ENCODE assay signal across 16 cellular contexts in the genomic region with DNA sequence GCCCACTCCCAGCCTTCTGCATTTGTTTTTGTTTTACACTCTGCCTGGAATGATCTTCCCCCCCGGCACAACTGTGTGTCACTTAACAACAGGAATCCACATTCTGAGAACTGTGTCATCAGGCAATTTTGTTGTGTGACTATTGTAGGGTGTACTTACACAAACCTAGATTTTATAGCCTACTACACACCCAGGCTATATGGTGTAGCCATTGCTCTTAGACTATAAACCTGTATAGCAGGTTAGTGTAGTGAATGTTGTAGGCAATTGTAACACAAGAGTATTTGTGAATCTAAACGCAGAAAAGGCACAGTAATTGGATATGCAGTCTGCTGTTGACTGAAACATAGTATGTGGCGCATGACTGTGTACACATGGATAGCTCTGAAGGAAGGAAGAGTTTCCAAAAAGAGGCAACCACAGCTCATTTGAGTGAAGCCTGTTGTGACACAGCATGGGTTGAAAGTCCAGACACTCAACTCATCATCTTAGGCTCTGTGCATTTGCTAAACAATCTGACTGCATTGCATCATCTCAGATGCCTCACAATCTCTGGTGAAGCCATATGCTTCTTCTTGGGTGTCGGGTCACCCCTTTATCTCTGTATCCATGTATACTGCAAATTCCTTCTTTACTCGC.
DNase-seq lines count a peak whose midpoint lies in the region; ATAC-seq, FAIRE-seq and TF ChIP-seq lines count a peak whose summit lies in the region.
"Had no signal": no experiment of that assay in that cellular context is flagged by ENCODE, and none has a peak within 500 bp of the region (broad histone marks: within the 10 kb centered on the region; RNA-seq: fewer than 3 reads in every experiment).

No MANE protein-coding gene starts in this region.

- TF ChIP-seq CTCF in fibroblast of villous mesenchyme (IDR thresholded peaks at IDR 0.05; ENCODE audit: insufficient read depth, low read depth, low read length), result no peak
- TF ChIP-seq CTCF in pancreas (IDR thresholded peaks at IDR 0.05), result no peak

- intact Hi-C loops in pancreas (cut with DNase I), result no loop called here

- no peak overlapping the region for H3K27ac ChIP-seq in pancreas
- H3K27ac ChIP-seq: epithelial cell of prostate, neural progenitor cell, Peyer's patch had no signal

- H3K4me1 Mint-ChIP-seq in activated naive CD8-positive, alpha-beta T cell treated with anti-CD3 and anti-CD28 coated beads, Interleukin-2, amount 50 U/mL, for 24 hours, result no peaks in the 10 kb centered on the region
- H3K4me1 Mint-ChIP-seq: activated naive CD4-positive, alpha-beta T cell treated with anti-CD3 and anti-CD28 coated beads, Interleukin-2, amount 10 ng/mL, durations not matched to agents 7 days and 5 days; T-cell had no signal

- H3K36me3 ChIP-seq in pancreas, result no peaks in the 10 kb centered on the region
- H3K36me3 ChIP-seq: neural progenitor cell, Peyer's patch had no signal

- H3K4me3 Mint-ChIP-seq in activated naive CD8-positive, alpha-beta T cell treated with anti-CD3 and anti-CD28 coated beads, Interleukin-2, amount 50 U/mL, for 24 hours, result no peak overlapping the region
- H3K4me3 Mint-ChIP-seq: activated naive CD4-positive, alpha-beta T cell treated with anti-CD3 and anti-CD28 coated beads, Interleukin-2, amount 10 ng/mL, durations not matched to agents 7 days and 5 days; neural progenitor cell; stimulated activated naive CD8-positive, alpha-beta T cell treated with anti-CD3 and anti-CD28 coated beads, Interleukin-15, Interleukin-2, amounts not matched to agents 100 ng/mL and 50 ng/mL, for 24 hours; T-cell had no signal

- H3K27me3 Mint-ChIP-seq in activated naive CD8-positive, alpha-beta T cell treated with anti-CD3 and anti-CD28 coated beads, Interleukin-2, amount 50 U/mL, for 24 hours, result no peaks in the 10 kb centered on the region
- H3K27me3 Mint-ChIP-seq: activated naive CD4-positive, alpha-beta T cell treated with anti-CD3 and anti-CD28 coated beads, Interleukin-2, amount 10 ng/mL, durations not matched to agents 7 days and 5 days; stimulated activated naive CD8-positive, alpha-beta T cell treated with anti-CD3 and anti-CD28 coated beads, Interleukin-15, Interleukin-2, amounts not matched to agents 100 ng/mL and 50 ng/mL, for 24 hours; T-cell had no signal

- H3K9me3 ChIP-seq in pancreas, result no peaks in the 10 kb centered on the region
- H3K9me3 ChIP-seq: Peyer's patch had no signal

- DNase-seq in EL, result peak; percentile 32
- DNase-seq in NCI-H510A (lab: John Stamatoyannopoulos, UW), result peak; percentile 64
- peak; percentile 92 for DNase-seq in fibroblast of villous mesenchyme (ENCODE audit: low read depth)
- DNase-seq in skeletal muscle cell (ENCODE audit: low read depth), result peak; percentile 55
- no peak for DNase-seq in pancreas
- no peak for DNase-seq in activated naive CD8-positive, alpha-beta T cell treated with anti-CD3 and anti-CD28 coated beads, Interleukin-2, amount 50 U/mL, for 24 hours
- DNase-seq in D341Med (ENCODE audit: low spot score), result no peak
- DNase-seq: activated CD4-positive, CD25-positive, alpha-beta regulatory T cell treated with anti-CD3 and anti-CD28 coated beads, Interleukin-2, amount 50 U/mL, for 72 hours; activated CD8-positive, alpha-beta memory T cell treated with anti-CD3 and anti-CD28 coated beads, Interleukin-2, amount 50 U/mL, for 48 hours; activated naive CD4-positive, alpha-beta T cell treated with anti-CD3 and anti-CD28 coated beads, Interleukin-2, amount 10 ng/mL, durations not matched to agents 7 days and 5 days; mammary epithelial cell; Peyer's patch; T-cell had no signal

- no peaks in the 10 kb centered on the region for H3K36me3 Mint-ChIP-seq in activated naive CD8-positive, alpha-beta T cell treated with anti-CD3 and anti-CD28 coated beads, Interleukin-2, amount 50 U/mL, for 24 hours (ENCODE audit: low read depth)
- H3K36me3 Mint-ChIP-seq: activated naive CD4-positive, alpha-beta T cell treated with anti-CD3 and anti-CD28 coated beads, Interleukin-2, amount 10 ng/mL, durations not matched to agents 7 days and 5 days; neural progenitor cell; T-cell had no signal

- no peak for ATAC-seq in pancreas
- no peak for ATAC-seq in activated naive CD8-positive, alpha-beta T cell treated with anti-CD3 and anti-CD28 coated beads, Interleukin-2, amount 50 U/mL, for 24 hours
- ATAC-seq: T-cell had no signal

- FAIRE-seq in pancreas (lab: Jason Lieb, UNC), result no peak

- no peaks in the 10 kb centered on the region for H3K27me3 ChIP-seq in pancreas
- H3K27me3 ChIP-seq: neural progenitor cell, Peyer's patch had no signal

- H3K27ac Mint-ChIP-seq in activated naive CD8-positive, alpha-beta T cell treated with anti-CD3 and anti-CD28 coated beads, Interleukin-2, amount 50 U/mL, for 24 hours, result no peak overlapping the region
- H3K27ac Mint-ChIP-seq: activated naive CD4-positive, alpha-beta T cell treated with anti-CD3 and anti-CD28 coated beads, Interleukin-2, amount 10 ng/mL, durations not matched to agents 7 days and 5 days; neural progenitor cell; stimulated activated naive CD8-positive, alpha-beta T cell treated with anti-CD3 and anti-CD28 coated beads, Interleukin-15, Interleukin-2, amounts not matched to agents 100 ng/mL and 50 ng/mL, for 24 hours; T-cell had no signal

- H3K4me3 ChIP-seq in fibroblast of villous mesenchyme (ENCODE audit: low read depth, low read length) (no peak overlapping the region), skeletal muscle cell (ENCODE audit: low read depth, low read length) (no peak overlapping the region), pancreas (no peak overlapping the region)
- H3K4me3 ChIP-seq: neural progenitor cell, Peyer's patch had no signal

- no peaks in the 10 kb centered on the region for H3K9me3 Mint-ChIP-seq in activated naive CD8-positive, alpha-beta T cell treated with anti-CD3 and anti-CD28 coated beads, Interleukin-2, amount 50 U/mL, for 24 hours
- H3K9me3 Mint-ChIP-seq: neural progenitor cell had no signal

- WGBS in pancreas, 2 donors, result 65 to 78% methylated on average over 5 of the region's 5 CpGs

- H3K4me1 ChIP-seq in pancreas, result no peaks in the 10 kb centered on the region
- H3K4me1 ChIP-seq: Peyer's patch had no signal

Comparison
In these comparisons a context has a peak if more than half of its experiments do, and no peak if none do; other contexts are left out.
1. DNase-seq: peak in EL (single experiment), NCI-H510A (single experiment), fibroblast of villous mesenchyme (single experiment) and skeletal muscle cell (single experiment); none in pancreas (0 of 6), activated naive CD8-positive, alpha-beta T cell treated with anti-CD3 and anti-CD28 coated beads, Interleukin-2, amount 50 U/mL, for 24 hours (single experiment) and D341Med (single experiment).